Comparison of ENCODE assay signal across 1 cellular context in genomic region chr2:219002395-219003266, GRCh38.
TF ChIP-seq lines count a peak whose summit lies in the region.

No MANE protein-coding gene starts in this region.

TF ChIP-seq in HepG2, 621 proteins besides CTCF, POLR2A, EP300 and RAD21 (continued from another document and continues in another):
- no peak for TF ChIP-seq BRF2 (CRISPR knock-in tag; IDR thresholded peaks at IDR 0.05)
- TF ChIP-seq RNF2 (conservative IDR thresholded peaks at IDR 0.05; ENCODE audit: low read depth) = no peak
- no peak for TF ChIP-seq ZNF484 (CRISPR knock-in tag; IDR thresholded peaks at IDR 0.05; ENCODE audit: borderline replicate concordance, low read depth)
- TF ChIP-seq CSRNP2 (CRISPR knock-in tag; conservative IDR thresholded peaks at IDR 0.05; ENCODE audit: low read depth) = no peak
- no peak; the same call in 1 of the 2 replicates for TF ChIP-seq KDM4B (CRISPR knock-in tag; IDR thresholded peaks at IDR 0.05)
- no peak for TF ChIP-seq THYN1 (CRISPR knock-in tag; IDR thresholded peaks at IDR 0.05; ENCODE audit: borderline replicate concordance, low read depth)
- TF ChIP-seq ELF1 (CRISPR knock-in tag; IDR thresholded peaks at IDR 0.05) = no peak
- no peak for TF ChIP-seq ZNF660 (CRISPR knock-in tag; IDR thresholded peaks at IDR 0.05; ENCODE audit: borderline replicate concordance, low read depth)
- TF ChIP-seq, protein P1, sequence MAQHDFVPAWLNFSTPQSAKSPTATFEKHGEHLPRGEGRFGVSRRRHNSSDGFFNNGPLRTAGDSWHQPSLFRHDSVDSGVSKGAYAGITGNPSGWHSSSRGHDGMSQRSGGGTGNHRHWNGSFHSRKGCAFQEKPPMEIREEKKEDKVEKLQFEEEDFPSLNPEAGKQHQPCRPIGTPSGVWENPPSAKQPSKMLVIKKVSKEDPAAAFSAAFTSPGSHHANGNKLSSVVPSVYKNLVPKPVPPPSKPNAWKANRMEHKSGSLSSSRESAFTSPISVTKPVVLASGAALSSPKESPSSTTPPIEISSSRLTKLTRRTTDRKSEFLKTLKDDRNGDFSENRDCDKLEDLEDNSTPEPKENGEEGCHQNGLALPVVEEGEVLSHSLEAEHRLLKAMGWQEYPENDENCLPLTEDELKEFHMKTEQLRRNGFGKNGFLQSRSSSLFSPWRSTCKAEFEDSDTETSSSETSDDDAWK (CRISPR knock-in tag; IDR thresholded peaks at IDR 0.05) = no peak
- TF ChIP-seq, protein P2, sequence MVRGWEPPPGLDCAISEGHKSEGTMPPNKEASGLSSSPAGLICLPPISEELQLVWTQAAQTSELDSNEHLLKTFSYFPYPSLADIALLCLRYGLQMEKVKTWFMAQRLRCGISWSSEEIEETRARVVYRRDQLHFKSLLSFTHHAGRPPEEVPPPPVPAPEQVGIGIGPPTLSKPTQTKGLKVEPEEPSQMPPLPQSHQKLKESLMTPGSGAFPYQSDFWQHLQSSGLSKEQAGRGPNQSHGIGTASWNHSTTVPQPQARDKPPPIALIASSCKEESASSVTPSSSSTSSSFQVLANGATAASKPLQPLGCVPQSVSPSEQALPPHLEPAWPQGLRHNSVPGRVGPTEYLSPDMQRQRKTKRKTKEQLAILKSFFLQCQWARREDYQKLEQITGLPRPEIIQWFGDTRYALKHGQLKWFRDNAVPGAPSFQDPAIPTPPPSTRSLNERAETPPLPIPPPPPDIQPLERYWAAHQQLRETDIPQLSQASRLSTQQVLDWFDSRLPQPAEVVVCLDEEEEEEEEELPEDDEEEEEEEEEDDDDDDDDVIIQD (CRISPR knock-in tag; IDR thresholded peaks at IDR 0.05; ENCODE audit: low read depth) = no peak
- TF ChIP-seq, protein P3, sequence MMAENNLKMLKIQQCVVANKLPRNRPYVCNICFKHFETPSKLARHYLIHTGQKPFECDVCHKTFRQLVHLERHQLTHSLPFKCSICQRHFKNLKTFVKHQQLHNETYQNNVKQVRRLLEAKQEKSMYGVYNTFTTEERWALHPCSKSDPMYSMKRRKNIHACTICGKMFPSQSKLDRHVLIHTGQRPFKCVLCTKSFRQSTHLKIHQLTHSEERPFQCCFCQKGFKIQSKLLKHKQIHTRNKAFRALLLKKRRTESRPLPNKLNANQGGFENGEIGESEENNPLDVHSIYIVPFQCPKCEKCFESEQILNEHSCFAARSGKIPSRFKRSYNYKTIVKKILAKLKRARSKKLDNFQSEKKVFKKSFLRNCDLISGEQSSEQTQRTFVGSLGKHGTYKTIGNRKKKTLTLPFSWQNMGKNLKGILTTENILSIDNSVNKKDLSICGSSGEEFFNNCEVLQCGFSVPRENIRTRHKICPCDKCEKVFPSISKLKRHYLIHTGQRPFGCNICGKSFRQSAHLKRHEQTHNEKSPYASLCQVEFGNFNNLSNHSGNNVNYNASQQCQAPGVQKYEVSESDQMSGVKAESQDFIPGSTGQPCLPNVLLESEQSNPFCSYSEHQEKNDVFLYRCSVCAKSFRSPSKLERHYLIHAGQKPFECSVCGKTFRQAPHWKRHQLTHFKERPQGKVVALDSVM (CRISPR knock-in tag; IDR thresholded peaks at IDR 0.05) = 0 out of 2 replicates have a peak, but pooled peaks have one; percentile 2
- TF ChIP-seq ZNF318 (CRISPR knock-in tag; IDR thresholded peaks at IDR 0.05) = no peak
- peak; percentile 82; the same call in 1 of the 2 replicates for TF ChIP-seq MAZ (IDR thresholded peaks at IDR 0.05; ENCODE audit: borderline replicate concordance, low read depth, low read length)
- 0 out of 2 replicates have a peak, but pooled peaks have one; percentile 14 for TF ChIP-seq MAZ (CRISPR knock-in tag; IDR thresholded peaks at IDR 0.05; ENCODE audit: low read depth)
- no peak; the same call in 1 of the 2 replicates for TF ChIP-seq SP2 (CRISPR knock-in tag; IDR thresholded peaks at IDR 0.05)
- TF ChIP-seq ZNF652 (CRISPR knock-in tag; IDR thresholded peaks at IDR 0.05; ENCODE audit: borderline replicate concordance, low read depth) = no peak
- no peak for TF ChIP-seq KLF15 (CRISPR knock-in tag; IDR thresholded peaks at IDR 0.05; ENCODE audit: borderline replicate concordance)
- no peak for TF ChIP-seq ZC3H4 (CRISPR knock-in tag; IDR thresholded peaks at IDR 0.05; ENCODE audit: borderline replicate concordance)
- TF ChIP-seq ZNF703 (CRISPR knock-in tag; IDR thresholded peaks at IDR 0.05; ENCODE audit: borderline replicate concordance) = no peak; the same call in 1 of the 2 replicates
- TF ChIP-seq HNF4A (CRISPR knock-in tag; IDR thresholded peaks at IDR 0.05) = peak; percentile 66
- TF ChIP-seq, protein P4, sequence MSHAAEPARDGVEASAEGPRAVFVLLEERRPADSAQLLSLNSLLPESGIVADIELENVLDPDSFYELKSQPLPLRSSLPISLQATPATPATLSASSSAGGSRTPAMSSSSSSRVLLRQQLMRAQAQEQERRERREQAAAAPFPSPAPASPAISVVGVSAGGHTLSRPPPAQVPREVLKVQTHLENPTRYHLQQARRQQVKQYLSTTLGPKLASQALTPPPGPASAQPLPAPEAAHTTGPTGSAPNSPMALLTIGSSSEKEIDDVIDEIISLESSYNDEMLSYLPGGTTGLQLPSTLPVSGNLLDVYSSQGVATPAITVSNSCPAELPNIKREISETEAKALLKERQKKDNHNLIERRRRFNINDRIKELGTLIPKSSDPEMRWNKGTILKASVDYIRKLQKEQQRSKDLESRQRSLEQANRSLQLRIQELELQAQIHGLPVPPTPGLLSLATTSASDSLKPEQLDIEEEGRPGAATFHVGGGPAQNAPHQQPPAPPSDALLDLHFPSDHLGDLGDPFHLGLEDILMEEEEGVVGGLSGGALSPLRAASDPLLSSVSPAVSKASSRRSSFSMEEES (CRISPR knock-in tag; IDR thresholded peaks at IDR 0.05) = no peak
- no peak for TF ChIP-seq ZNF138 (CRISPR knock-in tag; IDR thresholded peaks at IDR 0.05; ENCODE audit: low read depth)
- TF ChIP-seq USF2 (IDR thresholded peaks at IDR 0.05; ENCODE audit: low read depth, low read length) = no peak
- peak; percentile 23; the same call in 1 of the 2 replicates for TF ChIP-seq USF2 (CRISPR knock-in tag; IDR thresholded peaks at IDR 0.05; ENCODE audit: borderline replicate concordance)
- no peak for TF ChIP-seq ZNF335 (CRISPR knock-in tag; IDR thresholded peaks at IDR 0.05)
- no peak for TF ChIP-seq ZNF362 (CRISPR knock-in tag; IDR thresholded peaks at IDR 0.05; ENCODE audit: borderline replicate concordance)
- TF ChIP-seq ZNF33A (CRISPR knock-in tag; IDR thresholded peaks at IDR 0.05; ENCODE audit: borderline replicate concordance) = no peak
- no peak for TF ChIP-seq ZNF782 (CRISPR knock-in tag; IDR thresholded peaks at IDR 0.05; ENCODE audit: borderline replicate concordance)
- TF ChIP-seq, protein P5, sequence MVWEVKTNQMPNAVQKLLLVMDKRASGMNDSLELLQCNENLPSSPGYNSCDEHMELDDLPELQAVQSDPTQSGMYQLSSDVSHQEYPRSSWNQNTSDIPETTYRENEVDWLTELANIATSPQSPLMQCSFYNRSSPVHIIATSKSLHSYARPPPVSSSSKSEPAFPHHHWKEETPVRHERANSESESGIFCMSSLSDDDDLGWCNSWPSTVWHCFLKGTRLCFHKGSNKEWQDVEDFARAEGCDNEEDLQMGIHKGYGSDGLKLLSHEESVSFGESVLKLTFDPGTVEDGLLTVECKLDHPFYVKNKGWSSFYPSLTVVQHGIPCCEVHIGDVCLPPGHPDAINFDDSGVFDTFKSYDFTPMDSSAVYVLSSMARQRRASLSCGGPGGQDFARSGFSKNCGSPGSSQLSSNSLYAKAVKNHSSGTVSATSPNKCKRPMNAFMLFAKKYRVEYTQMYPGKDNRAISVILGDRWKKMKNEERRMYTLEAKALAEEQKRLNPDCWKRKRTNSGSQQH (CRISPR knock-in tag; IDR thresholded peaks at IDR 0.05; ENCODE audit: low read depth) = no peak
- TF ChIP-seq ZNF576 (CRISPR knock-in tag; IDR thresholded peaks at IDR 0.05) = no peak
- no peak for TF ChIP-seq MED8 (CRISPR knock-in tag; IDR thresholded peaks at IDR 0.05; ENCODE audit: insufficient replicate concordance)
- TF ChIP-seq ZNF224 (CRISPR knock-in tag; IDR thresholded peaks at IDR 0.05) = no peak
- TF ChIP-seq SALL2 (CRISPR knock-in tag; IDR thresholded peaks at IDR 0.05) = no peak
